20 cellular contexts compared by ENCODE assay signal in genomic region chr20:44509762-44510161, GRCh38. TPM values are rescaled to one million over a fixed set of nuclear protein-coding genes. Genes with fewer than 3 reads are reported as not detected.
DNase-seq lines count a peak whose midpoint lies in the region; ATAC-seq and TF ChIP-seq lines count a peak whose summit lies in the region.
"Had no signal": no experiment of that assay in that cellular context is flagged by ENCODE, and none has a peak within 500 bp of the region (broad histone marks: within the 10 kb centered on the region; RNA-seq: fewer than 3 reads in every experiment).

No MANE protein-coding gene starts in this region.

- TF ChIP-seq CTCF in neutrophil (IDR thresholded peaks at IDR 0.05): no peak

- H3K27me3 ChIP-seq in neutrophil: no peaks in the 10 kb centered on the region
- H3K27me3 ChIP-seq: BLaER1 had no signal

- H3K36me3 Mint-ChIP-seq in activated CD4-positive, alpha-beta memory T cell treated with anti-CD3 and anti-CD28 coated beads for 36 hours: peaks cover 34% of the 10 kb centered on the region
- peaks cover 44% of the 10 kb centered on the region for H3K36me3 Mint-ChIP-seq in activated CD4-positive, alpha-beta memory T cell treated with anti-CD3 and anti-CD28 coated beads, Interleukin-2, amount 10 ng/mL, durations not matched to agents 7 days and 5 days (ENCODE audit: low read depth)
- H3K36me3 Mint-ChIP-seq in activated naive CD4-positive, alpha-beta T cell treated with anti-CD3 and anti-CD28 coated beads for 36 hours (ENCODE audit: low read depth): peaks cover 8% of the 10 kb centered on the region
- peaks cover 41% of the 10 kb centered on the region for H3K36me3 Mint-ChIP-seq in activated naive CD4-positive, alpha-beta T cell treated with anti-CD3 and anti-CD28 coated beads, Interleukin-2, amount 10 ng/mL, durations not matched to agents 7 days and 5 days
- peaks cover 43% of the 10 kb centered on the region for H3K36me3 Mint-ChIP-seq in stimulated activated naive CD8-positive, alpha-beta T cell treated with anti-CD3 and anti-CD28 coated beads, Interleukin-15, Interleukin-2, amounts not matched to agents 100 ng/mL and 50 ng/mL, for 24 hours (ENCODE audit: low read depth)

- no peak overlapping the region for H3K4me3 Mint-ChIP-seq in activated CD4-positive, alpha-beta memory T cell treated with anti-CD3 and anti-CD28 coated beads for 36 hours
- H3K4me3 Mint-ChIP-seq in activated CD4-positive, alpha-beta memory T cell treated with anti-CD3 and anti-CD28 coated beads, Interleukin-2, amount 10 ng/mL, durations not matched to agents 7 days and 5 days: no peak overlapping the region
- H3K4me3 Mint-ChIP-seq in activated naive CD4-positive, alpha-beta T cell treated with anti-CD3 and anti-CD28 coated beads for 36 hours: no peak overlapping the region
- no peak overlapping the region for H3K4me3 Mint-ChIP-seq in activated naive CD4-positive, alpha-beta T cell treated with anti-CD3 and anti-CD28 coated beads, Interleukin-2, amount 10 ng/mL, durations not matched to agents 7 days and 5 days
- H3K4me3 Mint-ChIP-seq in stimulated activated naive CD8-positive, alpha-beta T cell treated with anti-CD3 and anti-CD28 coated beads, Interleukin-15, Interleukin-2, amounts not matched to agents 100 ng/mL and 50 ng/mL, for 24 hours: no peak overlapping the region
- H3K4me3 Mint-ChIP-seq: CD14-positive monocyte; CD4-positive, alpha-beta memory T cell; HFFc6 had no signal

- H3K4me1 ChIP-seq in neutrophil (ENCODE audit: control insufficient read depth in 1 of 2, insufficient read depth in 1 of 2, low read depth in 1 of 2, low read length in 1 of 2): peaks cover 0 to 5% of the 10 kb centered on the region in 2 experiments
- H3K4me1 ChIP-seq: BLaER1 had no signal

- H3K9me3 ChIP-seq in neutrophil: no peaks in the 10 kb centered on the region
- H3K9me3 ChIP-seq: BLaER1 had no signal

- CTCF ChIA-PET in activated CD4-positive, alpha-beta memory T cell treated with anti-CD3 and anti-CD28 coated beads for 36 hours (lab: Charles Lee): interaction anchor here (1.3 to 1.8 kb wide), 2 partner anchors 12 to 101 kb away, joined by 3 to 4 read pairs; partner anchors contain the start of gene SERINC3
- CTCF ChIA-PET in activated CD4-positive, alpha-beta memory T cell treated with anti-CD3 and anti-CD28 coated beads, Interleukin-2, amount 10 ng/mL, durations not matched to agents 7 days and 5 days (lab: Charles Lee): no interaction called here
- CTCF ChIA-PET in activated naive CD4-positive, alpha-beta T cell treated with anti-CD3 and anti-CD28 coated beads for 36 hours (lab: Charles Lee): interaction anchor here (0.5 to 0.9 kb wide), 2 partner anchors 12 to 503 kb away, joined by 3 to 4 read pairs; partner anchors contain the start of gene SERINC3
- CTCF ChIA-PET in activated naive CD4-positive, alpha-beta T cell treated with anti-CD3 and anti-CD28 coated beads, Interleukin-2, amount 10 ng/mL, durations not matched to agents 7 days and 5 days (lab: Charles Lee): interaction anchor here (1.8 kb wide), 1 partner anchor 12 kb away, joined by 5 read pairs; the partner anchor contains the start of gene SERINC3

- ATAC-seq in stimulated activated naive CD8-positive, alpha-beta T cell treated with anti-CD3 and anti-CD28 coated beads, Interleukin-15, Interleukin-2, amounts not matched to agents 100 U/mL and 50 U/mL, for 24 hours: no peak
- ATAC-seq: HCT116 had no signal

- no peaks in the 10 kb centered on the region for H3K9me3 Mint-ChIP-seq in activated CD4-positive, alpha-beta memory T cell treated with anti-CD3 and anti-CD28 coated beads for 36 hours
- no peaks in the 10 kb centered on the region for H3K9me3 Mint-ChIP-seq in activated CD4-positive, alpha-beta memory T cell treated with anti-CD3 and anti-CD28 coated beads, Interleukin-2, amount 10 ng/mL, durations not matched to agents 7 days and 5 days
- H3K9me3 Mint-ChIP-seq in activated naive CD4-positive, alpha-beta T cell treated with anti-CD3 and anti-CD28 coated beads for 36 hours: no peaks in the 10 kb centered on the region
- no peaks in the 10 kb centered on the region for H3K9me3 Mint-ChIP-seq in activated naive CD4-positive, alpha-beta T cell treated with anti-CD3 and anti-CD28 coated beads, Interleukin-2, amount 10 ng/mL, durations not matched to agents 7 days and 5 days
- H3K9me3 Mint-ChIP-seq in stimulated activated naive CD8-positive, alpha-beta T cell treated with anti-CD3 and anti-CD28 coated beads, Interleukin-15, Interleukin-2, amounts not matched to agents 100 ng/mL and 50 ng/mL, for 24 hours: no peaks in the 10 kb centered on the region
- H3K9me3 Mint-ChIP-seq: CD14-positive monocyte; CD4-positive, alpha-beta memory T cell; HFFc6 had no signal

- POLR2A ChIA-PET in activated CD4-positive, alpha-beta memory T cell treated with anti-CD3 and anti-CD28 coated beads for 36 hours (lab: Charles Lee): interaction anchor here (0.8 to 0.9 kb wide), 2 partner anchors 11 to 12 kb away, joined by 3 to 4 read pairs; partner anchors contain the start of gene SERINC3
- POLR2A ChIA-PET in activated CD4-positive, alpha-beta memory T cell treated with anti-CD3 and anti-CD28 coated beads, Interleukin-2, amount 10 ng/mL, durations not matched to agents 7 days and 5 days (lab: Charles Lee): interaction anchor here (2.4 kb wide), 1 partner anchor 12 kb away, joined by 8 read pairs; the partner anchor contains the start of gene SERINC3

- no peak overlapping the region for H3K4me3 ChIP-seq in neutrophil (ENCODE audit: low read depth in 1 of 2, low read length in 1 of 2)
- H3K4me3 ChIP-seq: BLaER1 had no signal

- H3K4me1 Mint-ChIP-seq in activated CD4-positive, alpha-beta memory T cell treated with anti-CD3 and anti-CD28 coated beads for 36 hours (ENCODE audit: low read depth): peaks cover 15% of the 10 kb centered on the region
- peaks cover 9% of the 10 kb centered on the region for H3K4me1 Mint-ChIP-seq in activated CD4-positive, alpha-beta memory T cell treated with anti-CD3 and anti-CD28 coated beads, Interleukin-2, amount 10 ng/mL, durations not matched to agents 7 days and 5 days
- peaks cover 21% of the 10 kb centered on the region for H3K4me1 Mint-ChIP-seq in activated naive CD4-positive, alpha-beta T cell treated with anti-CD3 and anti-CD28 coated beads for 36 hours (ENCODE audit: low read depth)
- peaks cover 11% of the 10 kb centered on the region for H3K4me1 Mint-ChIP-seq in activated naive CD4-positive, alpha-beta T cell treated with anti-CD3 and anti-CD28 coated beads, Interleukin-2, amount 10 ng/mL, durations not matched to agents 7 days and 5 days
- peaks cover 25% of the 10 kb centered on the region for H3K4me1 Mint-ChIP-seq in stimulated activated naive CD8-positive, alpha-beta T cell treated with anti-CD3 and anti-CD28 coated beads, Interleukin-15, Interleukin-2, amounts not matched to agents 100 ng/mL and 50 ng/mL, for 24 hours (ENCODE audit: low read depth)
- H3K4me1 Mint-ChIP-seq: CD14-positive monocyte had no signal

- peak overlapping the region; percentile 11 for H3K27ac ChIP-seq in neutrophil
- H3K27ac ChIP-seq: BLaER1, HL-60 had no signal

- H3K36me3 ChIP-seq in neutrophil: peaks cover 90% of the 10 kb centered on the region

- H3K27me3 Mint-ChIP-seq in activated CD4-positive, alpha-beta memory T cell treated with anti-CD3 and anti-CD28 coated beads for 36 hours: no peaks in the 10 kb centered on the region
- no peaks in the 10 kb centered on the region for H3K27me3 Mint-ChIP-seq in activated CD4-positive, alpha-beta memory T cell treated with anti-CD3 and anti-CD28 coated beads, Interleukin-2, amount 10 ng/mL, durations not matched to agents 7 days and 5 days
- H3K27me3 Mint-ChIP-seq in activated naive CD4-positive, alpha-beta T cell treated with anti-CD3 and anti-CD28 coated beads for 36 hours (ENCODE audit: low read depth): no peaks in the 10 kb centered on the region
- H3K27me3 Mint-ChIP-seq in activated naive CD4-positive, alpha-beta T cell treated with anti-CD3 and anti-CD28 coated beads, Interleukin-2, amount 10 ng/mL, durations not matched to agents 7 days and 5 days: no peaks in the 10 kb centered on the region
- H3K27me3 Mint-ChIP-seq in stimulated activated naive CD8-positive, alpha-beta T cell treated with anti-CD3 and anti-CD28 coated beads, Interleukin-15, Interleukin-2, amounts not matched to agents 100 ng/mL and 50 ng/mL, for 24 hours: no peaks in the 10 kb centered on the region
- H3K27me3 Mint-ChIP-seq: CD4-positive, alpha-beta memory T cell had no signal

- H3K27ac Mint-ChIP-seq in activated CD4-positive, alpha-beta memory T cell treated with anti-CD3 and anti-CD28 coated beads for 36 hours: peak overlapping the region; percentile 3
- H3K27ac Mint-ChIP-seq in activated CD4-positive, alpha-beta memory T cell treated with anti-CD3 and anti-CD28 coated beads, Interleukin-2, amount 10 ng/mL, durations not matched to agents 7 days and 5 days: no peak overlapping the region
- H3K27ac Mint-ChIP-seq in activated naive CD4-positive, alpha-beta T cell treated with anti-CD3 and anti-CD28 coated beads for 36 hours: peak overlapping the region; percentile 9
- H3K27ac Mint-ChIP-seq in activated naive CD4-positive, alpha-beta T cell treated with anti-CD3 and anti-CD28 coated beads, Interleukin-2, amount 10 ng/mL, durations not matched to agents 7 days and 5 days: no peak overlapping the region
- H3K27ac Mint-ChIP-seq in stimulated activated naive CD8-positive, alpha-beta T cell treated with anti-CD3 and anti-CD28 coated beads, Interleukin-15, Interleukin-2, amounts not matched to agents 100 ng/mL and 50 ng/mL, for 24 hours: peak overlapping the region; percentile 66
- H3K27ac Mint-ChIP-seq: HFFc6 had no signal

- intact Hi-C loops in activated CD4-positive, alpha-beta memory T cell treated with anti-CD3 and anti-CD28 coated beads for 36 hours (cut with micrococcal nuclease): no loop called here
- intact Hi-C loops in activated naive CD4-positive, alpha-beta T cell treated with anti-CD3 and anti-CD28 coated beads for 36 hours (cut with micrococcal nuclease): no loop called here

- DNase-seq in activated CD4-positive, alpha-beta memory T cell treated with anti-CD3 and anti-CD28 coated beads for 36 hours: no peak
- no peak for DNase-seq in activated CD4-positive, alpha-beta memory T cell treated with anti-CD3 and anti-CD28 coated beads, Interleukin-2, amount 10 ng/mL, durations not matched to agents 7 days and 5 days
- DNase-seq in activated naive CD4-positive, alpha-beta T cell treated with anti-CD3 and anti-CD28 coated beads for 36 hours: no peak
- no peak for DNase-seq in activated naive CD4-positive, alpha-beta T cell treated with anti-CD3 and anti-CD28 coated beads, Interleukin-2, amount 10 ng/mL, durations not matched to agents 7 days and 5 days
- no peak for DNase-seq in stimulated activated naive CD8-positive, alpha-beta T cell treated with anti-CD3 and anti-CD28 coated beads, Interleukin-15, Interleukin-2, amounts not matched to agents 100 U/mL and 50 U/mL, for 24 hours
- no peak for DNase-seq in NCI-H2227 treated with DMSO at 0.1 percent for 48 hours (lab: John Stamatoyannopoulos, UW)
- DNase-seq: 8988T; CD4-positive, alpha-beta memory T cell; DMS153; DMS79; GDM1; GOT3; H7; HFFc6 had no signal

RNA-seq across cellular contexts. Expression of gene SERINC3, which starts 12.1 kb away (rescaled TPM):
- 10 to 100 TPM; 57.3 to 58.6 TPM for total RNA-seq in activated CD4-positive, alpha-beta memory T cell treated with anti-CD3 and anti-CD28 coated beads for 36 hours
- 10 to 100 TPM; 90.8 to 93.3 TPM for total RNA-seq in activated CD4-positive, alpha-beta memory T cell treated with anti-CD3 and anti-CD28 coated beads, Interleukin-2, amount 10 ng/mL, durations not matched to agents 7 days and 5 days
- 10 to 100 TPM; 48.7 to 50.2 TPM for total RNA-seq in activated naive CD4-positive, alpha-beta T cell treated with anti-CD3 and anti-CD28 coated beads for 36 hours

RNA-seq across cellular contexts. Expression of gene TTPAL, which starts 34.1 kb away (rescaled TPM):
- 10 to 100 TPM; 18.1 to 18.6 TPM for total RNA-seq in activated CD4-positive, alpha-beta memory T cell treated with anti-CD3 and anti-CD28 coated beads for 36 hours
- total RNA-seq in activated CD4-positive, alpha-beta memory T cell treated with anti-CD3 and anti-CD28 coated beads, Interleukin-2, amount 10 ng/mL, durations not matched to agents 7 days and 5 days: 10 to 100 TPM; 15.5 to 16.6 TPM
- total RNA-seq in activated naive CD4-positive, alpha-beta T cell treated with anti-CD3 and anti-CD28 coated beads for 36 hours: 10 to 100 TPM; 10.8 to 11.5 TPM

Comparison
In these comparisons a context has a peak if more than half of its experiments do, and no peak if none do; other contexts are left out.
1. H3K27ac Mint-ChIP-seq: peak in activated CD4-positive, alpha-beta memory T cell treated with anti-CD3 and anti-CD28 coated beads for 36 hours (single experiment), activated naive CD4-positive, alpha-beta T cell treated with anti-CD3 and anti-CD28 coated beads for 36 hours (single experiment) and stimulated activated naive CD8-positive, alpha-beta T cell treated with anti-CD3 and anti-CD28 coated beads, Interleukin-15, Interleukin-2, amounts not matched to agents 100 ng/mL and 50 ng/mL, for 24 hours (single experiment); none in activated CD4-positive, alpha-beta memory T cell treated with anti-CD3 and anti-CD28 coated beads, Interleukin-2, amount 10 ng/mL, durations not matched to agents 7 days and 5 days (single experiment) and activated naive CD4-positive, alpha-beta T cell treated with anti-CD3 and anti-CD28 coated beads, Interleukin-2, amount 10 ng/mL, durations not matched to agents 7 days and 5 days (single experiment).